In genomic region chr1:156667968-156668709, GRCh38 we compare ENCODE assay signal across 10 cellular contexts. TPM values are rescaled to one million over a fixed set of nuclear protein-coding genes. Genes with fewer than 3 reads are reported as not detected.
DNase-seq lines count a peak whose midpoint lies in the region; ATAC-seq, FAIRE-seq and TF ChIP-seq lines count a peak whose summit lies in the region.
"Had no signal": no experiment of that assay in that cellular context is flagged by ENCODE, and none has a peak within 500 bp of the region (broad histone marks: within the 10 kb centered on the region; RNA-seq: fewer than 3 reads in every experiment).

No MANE protein-coding gene starts in this region.

- no peaks in the 10 kb centered on the region for H3K36me3 Mint-ChIP-seq in activated CD8-positive, alpha-beta T cell treated with anti-CD3 and anti-CD28 coated beads, Interleukin-2, amount 10 ng/mL, durations not matched to agents 7 days and 5 days (ENCODE audit: low read depth)
- H3K36me3 Mint-ChIP-seq in activated CD8-positive, alpha-beta T cell treated with anti-CD3 and anti-CD28 coated beads for 36 hours (ENCODE audit: low read depth) = no peaks in the 10 kb centered on the region

- H4K12ac ChIP-seq in trophoblast cell (ENCODE audit: low read depth, low read length) = peak overlapping the region; percentile 17

- no peak for DNase-seq in activated CD8-positive, alpha-beta T cell treated with anti-CD3 and anti-CD28 coated beads, Interleukin-2, amount 10 ng/mL, durations not matched to agents 7 days and 5 days
- no peak for DNase-seq in activated CD8-positive, alpha-beta T cell treated with anti-CD3 and anti-CD28 coated beads for 36 hours
- no peak for DNase-seq in heart right ventricle
- DNase-seq in trophoblast cell = no peak
- no peak for DNase-seq in aorta
- DNase-seq in RPMI8226 = no peak
- no peak for DNase-seq in GM19239 (ENCODE audit: insufficient read length, low spot score)
- no peak for DNase-seq in stimulated activated naive CD4-positive, alpha-beta T cell (lab: John Stamatoyannopoulos, UW)
- DNase-seq: 8988T, Kasumi-1 had no signal

- H3K27ac ChIP-seq in heart right ventricle (peak overlapping the region; percentile 88 to 99 (median 96)), trophoblast cell (ENCODE audit: low read depth, low read length) (peak overlapping the region; percentile 93), aorta (ENCODE audit: low read depth in 1 of 2, low read length in 2 of 2) (peak overlapping the region in 1 of 2 donors; percentile 6)

- no peak overlapping the region for H3K23ac ChIP-seq in trophoblast cell (ENCODE audit: low read length)

- peak overlapping the region; percentile 86 for H2AK5ac ChIP-seq in trophoblast cell (ENCODE audit: low read length)

- H3K4me1 ChIP-seq in heart right ventricle = peaks cover 69 to 100% (median 90%) of the 10 kb centered on the region in 9 donors
- peaks cover 64 to 78% of the 10 kb centered on the region in 2 experiments for H3K4me1 ChIP-seq in trophoblast cell (ENCODE audit: control insufficient read depth in 1 of 2, insufficient read depth in 2 of 2, low read length in 2 of 2)
- peaks cover 0 to 2% of the 10 kb centered on the region in 2 donors for H3K4me1 ChIP-seq in aorta (ENCODE audit: control insufficient read depth in 1 of 2, insufficient read depth in 2 of 2, low read length in 2 of 2)

- peak overlapping the region; percentile 72 for H2BK12ac ChIP-seq in trophoblast cell (ENCODE audit: low read length)

- H3K4me3 ChIP-seq in heart right ventricle (peak overlapping the region in 1 of 10 donors; percentile 19), trophoblast cell (ENCODE audit: low read depth, low read length) (no peak overlapping the region), aorta (ENCODE audit: low read length in 2 of 2) (no peak overlapping the region)

- H3K9me3 Mint-ChIP-seq in activated CD8-positive, alpha-beta T cell treated with anti-CD3 and anti-CD28 coated beads, Interleukin-2, amount 10 ng/mL, durations not matched to agents 7 days and 5 days (ENCODE audit: insufficient read depth) = no peaks in the 10 kb centered on the region
- no peaks in the 10 kb centered on the region for H3K9me3 Mint-ChIP-seq in activated CD8-positive, alpha-beta T cell treated with anti-CD3 and anti-CD28 coated beads for 36 hours

- FAIRE-seq in GM19239 (lab: Jason Lieb, UNC) = no peak

- peak overlapping the region; percentile 53 for H3K4ac ChIP-seq in trophoblast cell (ENCODE audit: low read depth, low read length)

- peak overlapping the region; percentile 95 for H3K14ac ChIP-seq in trophoblast cell (ENCODE audit: low read length)

- peaks cover 21% of the 10 kb centered on the region for H3K4me1 Mint-ChIP-seq in activated CD8-positive, alpha-beta T cell treated with anti-CD3 and anti-CD28 coated beads, Interleukin-2, amount 10 ng/mL, durations not matched to agents 7 days and 5 days (ENCODE audit: low read depth)
- H3K4me1 Mint-ChIP-seq in activated CD8-positive, alpha-beta T cell treated with anti-CD3 and anti-CD28 coated beads for 36 hours (ENCODE audit: low read depth) = no peaks in the 10 kb centered on the region

- peak overlapping the region; percentile 18 for H3K4me2 ChIP-seq in trophoblast cell (ENCODE audit: low read length)

- H4K8ac ChIP-seq in trophoblast cell (ENCODE audit: low read depth, low read length) = peak overlapping the region; percentile 81

- H3K9ac ChIP-seq in trophoblast cell (ENCODE audit: low read length) = no peak overlapping the region

- peak overlapping the region; percentile 97 for H3K18ac ChIP-seq in trophoblast cell (ENCODE audit: low read length)

- CTCF ChIA-PET in activated CD8-positive, alpha-beta T cell treated with anti-CD3 and anti-CD28 coated beads, Interleukin-2, amount 10 ng/mL, durations not matched to agents 7 days and 5 days (lab: Charles Lee) = no interaction called here
- CTCF ChIA-PET in activated CD8-positive, alpha-beta T cell treated with anti-CD3 and anti-CD28 coated beads for 36 hours (lab: Charles Lee) = interaction anchor here (0.6 to 1.9 kb wide), 4 partner anchors 9 to 21 kb away, joined by 3 to 4 read pairs (median 4); partner anchors contain the start of gene NES

- TF ChIP-seq CTCF in activated CD8-positive, alpha-beta T cell treated with anti-CD3 and anti-CD28 coated beads for 36 hours (IDR thresholded peaks at IDR 0.05) = no peak
- TF ChIP-seq CTCF in heart right ventricle (IDR thresholded peaks at IDR 0.05) = no peak

- H2AFZ ChIP-seq in trophoblast cell (ENCODE audit: insufficient read depth, low read length, poor library complexity) = no peak overlapping the region

- POLR2A ChIA-PET in activated CD8-positive, alpha-beta T cell treated with anti-CD3 and anti-CD28 coated beads, Interleukin-2, amount 10 ng/mL, durations not matched to agents 7 days and 5 days (lab: Charles Lee) = no interaction called here
- POLR2A ChIA-PET in activated CD8-positive, alpha-beta T cell treated with anti-CD3 and anti-CD28 coated beads for 36 hours (lab: Charles Lee) = interaction anchor here (0.6 kb wide), 1 partner anchor 363 kb away, joined by 4 read pairs; no protein-coding TSS in a partner anchor

- H3K36me3 ChIP-seq in heart right ventricle (peaks cover 0 to 33% (median 17%) of the 10 kb centered on the region in 9 donors), trophoblast cell (ENCODE audit: control insufficient read depth in 1 of 2, insufficient read depth in 2 of 2, low read length in 2 of 2) (peaks cover 12% of the 10 kb centered on the region in 2 experiments), aorta (ENCODE audit: control insufficient read depth in 1 of 2, insufficient read depth in 2 of 2, low read length in 1 of 2) (no peaks in the 10 kb centered on the region)

- no peak for ATAC-seq in activated CD8-positive, alpha-beta T cell treated with anti-CD3 and anti-CD28 coated beads, Interleukin-2, amount 10 ng/mL, durations not matched to agents 7 days and 5 days
- ATAC-seq in activated CD8-positive, alpha-beta T cell treated with anti-CD3 and anti-CD28 coated beads for 36 hours = no peak
- ATAC-seq in heart right ventricle (peak in 6 of 8 donors; percentile 1 to 26 (median 12)), aorta (ENCODE audit: low FRiP score) (peak; percentile 39)

- H3K79me2 ChIP-seq in trophoblast cell (ENCODE audit: control insufficient read depth, insufficient read depth, low read length, poor library complexity) = peaks cover 7% of the 10 kb centered on the region

- peak overlapping the region; percentile 92 for H2BK120ac ChIP-seq in trophoblast cell (ENCODE audit: insufficient read depth, low read length, poor library complexity)

- no peak overlapping the region for H3K4me3 Mint-ChIP-seq in activated CD8-positive, alpha-beta T cell treated with anti-CD3 and anti-CD28 coated beads, Interleukin-2, amount 10 ng/mL, durations not matched to agents 7 days and 5 days
- no peak overlapping the region for H3K4me3 Mint-ChIP-seq in activated CD8-positive, alpha-beta T cell treated with anti-CD3 and anti-CD28 coated beads for 36 hours

- H2BK5ac ChIP-seq in trophoblast cell (ENCODE audit: low read depth, low read length, poor library complexity) = peak overlapping the region; percentile 89

- H3K79me1 ChIP-seq in trophoblast cell (ENCODE audit: low read length) = peaks cover 50% of the 10 kb centered on the region

- H3K27me3 ChIP-seq in heart right ventricle = no peaks in the 10 kb centered on the region
- no peaks in the 10 kb centered on the region for H3K27me3 ChIP-seq in trophoblast cell (ENCODE audit: insufficient read depth, low read length)
- H3K27me3 ChIP-seq in aorta (ENCODE audit: control insufficient read depth in 1 of 2, insufficient read depth in 2 of 2, low read length in 1 of 2) = no peaks in the 10 kb centered on the region

- H4K91ac ChIP-seq in trophoblast cell (ENCODE audit: low read depth, low read length) = peak overlapping the region; percentile 96

- peak overlapping the region; percentile 30 for H3K27ac Mint-ChIP-seq in activated CD8-positive, alpha-beta T cell treated with anti-CD3 and anti-CD28 coated beads, Interleukin-2, amount 10 ng/mL, durations not matched to agents 7 days and 5 days
- no peak overlapping the region for H3K27ac Mint-ChIP-seq in activated CD8-positive, alpha-beta T cell treated with anti-CD3 and anti-CD28 coated beads for 36 hours

- intact Hi-C loops in activated CD8-positive, alpha-beta T cell treated with anti-CD3 and anti-CD28 coated beads for 36 hours (cut with micrococcal nuclease) = no loop called here
- intact Hi-C loops in heart right ventricle (cut with DNase I) (loop anchor here in 1 of 10 donors (10.0 kb wide), 1 partner anchor 227 kb away; the partner anchor contains the start of gene PEAR1), aorta (cut with DNase I) (no loop called here)

- H3K9me3 ChIP-seq in heart right ventricle (no peaks in the 10 kb centered on the region), trophoblast cell (ENCODE audit: insufficient read depth, low read depth, low read length) (no peaks in the 10 kb centered on the region), aorta (ENCODE audit: control insufficient read depth, low read length) (no peaks in the 10 kb centered on the region)

- WGBS in heart right ventricle, 2 donors = 45 to 60% methylated on average over 9 of the region's 9 CpGs
- WGBS in trophoblast cell (ENCODE audit: extremely low coverage, insufficient coverage, insufficient read length) = no CpG with 5 or more reads among the region's 9 CpGs
- WGBS in aorta, 2 donors = 90 to 94% methylated on average over 9 of the region's 9 CpGs

- H3K27me3 Mint-ChIP-seq in activated CD8-positive, alpha-beta T cell treated with anti-CD3 and anti-CD28 coated beads, Interleukin-2, amount 10 ng/mL, durations not matched to agents 7 days and 5 days (ENCODE audit: low read depth) = peaks cover 26% of the 10 kb centered on the region
- peaks cover 5% of the 10 kb centered on the region for H3K27me3 Mint-ChIP-seq in activated CD8-positive, alpha-beta T cell treated with anti-CD3 and anti-CD28 coated beads for 36 hours

RNA-seq across cellular contexts. Expression of gene NES, which starts 9.1 kb away (rescaled TPM):
- not detected for total RNA-seq in activated CD8-positive, alpha-beta T cell treated with anti-CD3 and anti-CD28 coated beads, Interleukin-2, amount 10 ng/mL, durations not matched to agents 7 days and 5 days
- total RNA-seq in activated CD8-positive, alpha-beta T cell treated with anti-CD3 and anti-CD28 coated beads for 36 hours = not detected
- total RNA-seq in heart right ventricle (100 to 1,000 TPM in 9 of 10 donors, 10 to 100 TPM in 1; 84.6 to 389 (median 196) TPM), aorta (10 to 100 TPM; 47.9 to 57.2 TPM)
- polyA plus RNA-seq in heart right ventricle (100 to 1,000 TPM in 1 of 2 donors, 10 to 100 TPM in 1; 46.8 to 116 TPM), aorta (1 to 10 TPM; 5.5 to 8.0 TPM)
- 71.4 and 71.6 TPM in 2 replicates for polyA plus RNA-seq in trophoblast cell (2013)

RNA-seq across cellular contexts. Expression of gene BCAN, which starts 26.2 kb away (rescaled TPM):
- not detected for total RNA-seq in activated CD8-positive, alpha-beta T cell treated with anti-CD3 and anti-CD28 coated beads, Interleukin-2, amount 10 ng/mL, durations not matched to agents 7 days and 5 days
- not detected for total RNA-seq in activated CD8-positive, alpha-beta T cell treated with anti-CD3 and anti-CD28 coated beads for 36 hours
- total RNA-seq in heart right ventricle (under 1 TPM in 6 of 10 donors, not detected in 4; 0.14 to 0.52 (median 0.24) TPM), aorta (under 1 TPM in 1 of 2 donors, not detected in 1; 0.36 TPM)
- polyA plus RNA-seq in heart right ventricle (under 1 TPM; 0.20 to 0.29 TPM), aorta (under 1 TPM in 1 of 2 donors, not detected in 1; 0.95 TPM)
- polyA plus RNA-seq in trophoblast cell (2013) = 2.4 and 3.1 TPM in 2 replicates

RNA-seq across cellular contexts. Expression of gene CRABP2, which starts 37.2 kb away (rescaled TPM):
- 1 to 10 TPM; 1.3 to 1.9 TPM for total RNA-seq in activated CD8-positive, alpha-beta T cell treated with anti-CD3 and anti-CD28 coated beads, Interleukin-2, amount 10 ng/mL, durations not matched to agents 7 days and 5 days
- total RNA-seq in activated CD8-positive, alpha-beta T cell treated with anti-CD3 and anti-CD28 coated beads for 36 hours = under 1 TPM; 0.78 to 0.90 TPM
- total RNA-seq in heart right ventricle (1 to 10 TPM in 4 of 10 donors, under 1 TPM in 5, not detected in 1; 0.25 to 2.7 (median 0.64) TPM), aorta (10 to 100 TPM in 1 of 2 donors, 1 to 10 TPM in 1; 3.8 to 34.4 TPM)
- polyA plus RNA-seq in heart right ventricle (1 to 10 TPM; 1.5 to 1.8 TPM), aorta (1 to 10 TPM; 6.5 to 7.8 TPM)
- 273 TPM in 2 replicates for polyA plus RNA-seq in trophoblast cell (2013)

RNA-seq across cellular contexts. Expression of gene HAPLN2, which starts 48.9 kb away (rescaled TPM):
- not detected for total RNA-seq in activated CD8-positive, alpha-beta T cell treated with anti-CD3 and anti-CD28 coated beads, Interleukin-2, amount 10 ng/mL, durations not matched to agents 7 days and 5 days
- not detected for total RNA-seq in activated CD8-positive, alpha-beta T cell treated with anti-CD3 and anti-CD28 coated beads for 36 hours
- total RNA-seq in heart right ventricle (1 to 10 TPM in 3 of 10 donors, under 1 TPM in 6, not detected in 1; 0.24 to 1.7 (median 0.77) TPM), aorta (under 1 TPM; 0.39 to 0.94 TPM)
- polyA plus RNA-seq in heart right ventricle (1 to 10 TPM; 3.0 to 6.3 TPM), aorta (under 1 TPM in 1 of 2 donors, not detected in 1; 0.13 TPM)
- polyA plus RNA-seq in trophoblast cell (2013) = 0.06 TPM in 1 of 2 replicates, not detected in the other

Comparison
In these comparisons a context has a peak if more than half of its experiments do, and no peak if none do; other contexts are left out.
1. ATAC-seq: peak in heart right ventricle (6 of 8) and aorta (single experiment); none in activated CD8-positive, alpha-beta T cell treated with anti-CD3 and anti-CD28 coated beads, Interleukin-2, amount 10 ng/mL, durations not matched to agents 7 days and 5 days (single experiment) and activated CD8-positive, alpha-beta T cell treated with anti-CD3 and anti-CD28 coated beads for 36 hours (single experiment).
2. RNA of gene NES, which starts 9.1 kb away (total RNA-seq): 84.6 to 389 TPM in heart right ventricle and 47.9 to 57.2 TPM in aorta; not detected in activated CD8-positive, alpha-beta T cell treated with anti-CD3 and anti-CD28 coated beads, Interleukin-2, amount 10 ng/mL, durations not matched to agents 7 days and 5 days and not detected in activated CD8-positive, alpha-beta T cell treated with anti-CD3 and anti-CD28 coated beads for 36 hours; every median in the first group is over 10 times any median in the second.